10 cellular contexts compared by ENCODE assay signal in the genomic region with DNA sequence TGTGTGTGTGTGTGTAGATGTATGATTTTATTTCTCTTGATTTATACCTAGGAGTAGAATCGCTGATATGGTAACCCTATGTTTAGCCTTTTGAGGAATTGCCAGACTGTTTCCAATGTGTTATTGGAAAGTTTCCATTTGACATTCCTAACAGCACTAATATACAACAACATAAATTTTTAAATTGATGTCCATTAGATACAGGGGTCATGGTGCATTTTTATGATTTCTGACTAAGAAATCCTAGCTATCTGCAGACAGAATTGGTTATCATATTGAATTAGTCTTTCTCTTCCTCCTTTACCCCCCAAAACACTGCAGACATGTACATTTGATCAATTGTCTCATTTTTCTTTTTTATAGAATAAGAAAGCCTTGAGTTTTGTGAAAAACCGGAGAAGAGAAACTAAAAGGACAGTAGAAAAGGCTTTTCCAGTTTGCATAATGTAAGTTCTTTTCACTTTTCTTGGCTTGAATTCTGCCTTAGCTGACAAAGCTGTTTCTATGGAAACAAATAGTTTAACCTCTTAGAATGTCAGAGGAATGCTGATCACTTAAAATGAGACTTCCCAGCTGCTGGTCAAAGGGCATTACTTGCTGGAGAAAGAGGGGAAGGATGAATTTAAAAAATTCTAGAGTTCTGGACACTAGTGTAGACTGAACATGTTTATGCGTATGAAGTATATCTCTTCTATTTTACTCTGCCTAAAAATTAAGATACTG. TPM values are rescaled to one million over a fixed set of nuclear protein-coding genes. Genes with fewer than 3 reads are reported as not detected.
DNase-seq lines count a peak whose midpoint lies in the region; TF ChIP-seq lines count a peak whose summit lies in the region.
"Had no signal": no experiment of that assay in that cellular context is flagged by ENCODE, and none has a peak within 500 bp of the region (broad histone marks: within the 10 kb centered on the region; RNA-seq: fewer than 3 reads in every experiment).

No MANE protein-coding gene starts in this region.

- CTCF ChIA-PET in AG04449 (lab: Yijun Ruan, JAX) = interaction anchor here (1.2 to 2.7 kb wide), 5 partner anchors 8 to 103 kb away, joined by 5 to 19 read pairs (median 6); no protein-coding TSS in a partner anchor

- peak overlapping the region; percentile 87 for H3K27ac ChIP-seq in SK-N-MC

- DNase-seq in AG04449 (ENCODE audit: low read depth, low spot score) (peak; percentile 38), SK-N-MC (ENCODE audit: low read depth, low spot score) (no peak), foreskin melanocyte (peak; percentile 52), neural crest cell (ENCODE audit: low read depth, low spot score) (no peak), NCI-H2029 (lab: John Stamatoyannopoulos, UW) (no peak), NCI-H526 (lab: John Stamatoyannopoulos, UW) (no peak), Kasumi-1 (lab: John Stamatoyannopoulos, UW) (no peak), KG1 (lab: John Stamatoyannopoulos, UW) (no peak)
- DNase-seq: CD4-positive, CD25-positive, alpha-beta regulatory T cell; mammary epithelial cell had no signal

- peaks cover 28% of the 10 kb centered on the region for H3K36me3 ChIP-seq in SK-N-MC (ENCODE audit: insufficient read depth, low read length)

- no peaks in the 10 kb centered on the region for H3K27me3 Mint-ChIP-seq in neural crest cell (ENCODE audit: low read depth)
- H3K27me3 Mint-ChIP-seq: CD4-positive, CD25-positive, alpha-beta regulatory T cell had no signal

- H3K4me3 ChIP-seq in AG04449 (ENCODE audit: low read depth, low read length) = peak overlapping the region; percentile 19
- H3K4me3 ChIP-seq in SK-N-MC = peak overlapping the region; percentile 72

- H3K9ac ChIP-seq in SK-N-MC (ENCODE audit: insufficient read length) = peak overlapping the region; percentile 54

- peaks cover 48% of the 10 kb centered on the region for H3K4me1 Mint-ChIP-seq in neural crest cell

- H3K27ac Mint-ChIP-seq in neural crest cell (ENCODE audit: unreplicated experiment) = peak overlapping the region; percentile 92
- H3K27ac Mint-ChIP-seq: CD4-positive, CD25-positive, alpha-beta regulatory T cell had no signal

- TF ChIP-seq CTCF in AG04449 (IDR thresholded peaks at IDR 0.05; ENCODE audit: insufficient read depth, low read length, missing control alignments) (no peak), neural crest cell (conservative IDR thresholded peaks at IDR 0.05) (no peak)

- no peaks in the 10 kb centered on the region for H3K9me3 Mint-ChIP-seq in neural crest cell

- peak overlapping the region; percentile 63 for H3K4me3 Mint-ChIP-seq in neural crest cell
- H3K4me3 Mint-ChIP-seq: CD4-positive, CD25-positive, alpha-beta regulatory T cell had no signal

- H3K9me3 ChIP-seq in SK-N-MC (ENCODE audit: low read depth, low read length) = no peaks in the 10 kb centered on the region

- POLR2A ChIA-PET in AG04449 (lab: Yijun Ruan, JAX) = no interaction called here

- peaks cover 20% of the 10 kb centered on the region for H3K36me3 Mint-ChIP-seq in neural crest cell (ENCODE audit: low read depth)

RNA-seq across cellular contexts. Expression of gene PALS1, which starts 28.3 kb away (rescaled TPM):
- total RNA-seq in neural crest cell = 32.9 and 34.5 TPM in 2 replicates

Comparison
In these comparisons a context has a peak if more than half of its experiments do, and no peak if none do; other contexts are left out.
1. DNase-seq: peak in AG04449 (single experiment) and foreskin melanocyte (single experiment); none in SK-N-MC (single experiment), neural crest cell (single experiment), NCI-H2029 (single experiment), NCI-H526 (0 of 2), Kasumi-1 (0 of 2) and KG1 (single experiment).